Comparison of ENCODE assay signal across 9 cellular contexts in genomic region chr17:55527520-55528118, GRCh38. TPM values are rescaled to one million over a fixed set of nuclear protein-coding genes. Genes with fewer than 3 reads are reported as not detected.
A peak's percentile ranks its signal among the peaks of the same experiment; 100 is the strongest.
DNase-seq lines count a peak whose midpoint lies in the region; ATAC-seq and TF ChIP-seq lines count a peak whose summit lies in the region.
"Had no signal": no experiment of that assay in that cellular context is flagged by ENCODE, and none has a peak within 500 bp of the region (broad histone marks: within the 10 kb centered on the region; RNA-seq: fewer than 3 reads in every experiment).

No MANE protein-coding gene starts in this region.

- ATAC-seq in SK-N-SH treated with all-trans-retinoic acid at 6 μM for 48 hours (peak; percentile 85), GM18861 (IDR thresholded peaks at IDR 0.05; ENCODE audit: unreplicated experiment) (no peak)

- DNase-seq in ELF-1 (ENCODE audit: low read depth, low spot score) (peak; percentile 44), Kasumi-1 (lab: John Stamatoyannopoulos, UW) (peak; percentile 75 to 87), glomerular endothelial cell (ENCODE audit: extremely low read depth, low read depth, low spot score) (peak; percentile 33), retina (peak; percentile 44), NCI-H128 (lab: John Stamatoyannopoulos, UW; ENCODE audit: unreplicated experiment) (no peak)
- DNase-seq in stimulated activated naive CD4-positive, alpha-beta T cell treated with Interleukin-2 at 50 U/mL for 16 hours (lab: John Stamatoyannopoulos, UW): no peak
- DNase-seq: activated B cell treated with CpG ODN at 0.5 μM for 24 hours had no signal

TF ChIP-seq in SK-N-SH treated with all-trans-retinoic acid at 6 μM for 48 hours, 23 proteins besides CTCF, POLR2A, EP300 and RAD21:
- TF ChIP-seq PPARA (CRISPR knock-in tag; IDR thresholded peaks at IDR 0.05; ENCODE audit: borderline replicate concordance) (no peak), SNAI2 (CRISPR knock-in tag; IDR thresholded peaks at IDR 0.05) (no peak), ZC3H10 (CRISPR knock-in tag; IDR thresholded peaks at IDR 0.05) (no peak), ZNF8 (CRISPR knock-in tag; IDR thresholded peaks at IDR 0.05) (no peak)

RNA-seq across cellular contexts. Expression of gene SMIM36, which starts 16.4 kb away (rescaled TPM):
- not detected in 2 replicates for total RNA-seq in glomerular endothelial cell
- total RNA-seq: activated B cell treated with CpG ODN at 0.5 μM for 24 hours had no signal

Comparison
In these comparisons a context has a peak if more than half of its experiments do, and no peak if none do; other contexts are left out.
1. DNase-seq: peak in ELF-1 (single experiment), Kasumi-1 (2 of 2), glomerular endothelial cell (single experiment) and retina (single experiment); none in stimulated activated naive CD4-positive, alpha-beta T cell treated with Interleukin-2 at 50 U/mL for 16 hours (single experiment) and NCI-H128 (single experiment).